Comparison of ENCODE assay signal across 16 cellular contexts in the genomic region with DNA sequence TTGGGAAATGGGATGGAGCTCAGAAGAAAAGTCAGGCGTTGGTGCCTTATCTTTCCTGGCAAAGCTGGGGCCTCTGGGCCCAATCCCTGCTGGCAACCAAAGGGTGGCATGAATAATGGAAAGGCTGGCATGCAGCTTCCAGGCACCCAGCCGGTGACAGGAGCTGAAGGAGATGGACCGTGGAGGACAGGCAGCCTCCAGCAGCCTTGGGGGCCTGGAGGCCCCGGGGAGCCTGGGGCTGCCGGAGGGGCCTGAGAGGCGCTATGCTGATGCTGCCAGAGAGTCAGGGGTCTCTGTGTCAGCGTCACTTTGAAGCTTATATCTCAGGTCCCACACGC. TPM values are rescaled to one million over a fixed set of nuclear protein-coding genes. Genes with fewer than 3 reads are reported as not detected.
DNase-seq lines count a peak whose midpoint lies in the region; ATAC-seq, FAIRE-seq and TF ChIP-seq lines count a peak whose summit lies in the region.
"Had no signal": no experiment of that assay in that cellular context is flagged by ENCODE, and none has a peak within 500 bp of the region (broad histone marks: within the 10 kb centered on the region; RNA-seq: fewer than 3 reads in every experiment).

No MANE protein-coding gene starts in this region.

- peak overlapping the region; percentile 43 for H3K18ac ChIP-seq in IMR-90 (ENCODE audit: low read depth, low read length)

- TF ChIP-seq POLR2A in IMR-90 (IDR thresholded peaks at IDR 0.05; ENCODE audit: low read depth, low read length) (no peak), adrenal gland (IDR thresholded peaks at IDR 0.05) (no peak), testis (IDR thresholded peaks at IDR 0.05) (no peak)

- H2AK9ac ChIP-seq in IMR-90 (replicated peaks; ENCODE audit: low read depth, low read length, poor library complexity): no peak overlapping the region

- H4K8ac ChIP-seq in IMR-90 (ENCODE audit: low read depth in 2 of 2, low read length in 2 of 2): peak overlapping the region; percentile 91 to 92; a peak in 2 of 4 replicates

- H3K9me3 ChIP-seq in IMR-90 (ENCODE audit: control insufficient read depth, insufficient read depth, low read length) (no peaks in the 10 kb centered on the region), adrenal gland (replicated peaks in 1 of 3) (no peaks in the 10 kb centered on the region), kidney (ENCODE audit: control insufficient read depth in 1 of 2, low read length in 2 of 2) (no peaks in the 10 kb centered on the region), testis (no peaks in the 10 kb centered on the region)

- peak overlapping the region; percentile 90 for H2AK5ac ChIP-seq in IMR-90 (ENCODE audit: low read depth, low read length)

- H3K9ac ChIP-seq in IMR-90 (ENCODE audit: low read depth, low read length) (no peak overlapping the region), kidney (ENCODE audit: low read length in 2 of 2) (no peak overlapping the region)

- 0 out of 2 replicates have a peak overlapping the region, but pooled peaks have one; percentile 34 for H3K14ac ChIP-seq in IMR-90 (replicated peaks; ENCODE audit: low read depth, low read length)

- TF ChIP-seq RAD21 in IMR-90 (IDR thresholded peaks at IDR 0.05; ENCODE audit: low read length): no peak

- no peaks in the 10 kb centered on the region for H3K36me3 Mint-ChIP-seq in activated naive CD4-positive, alpha-beta T cell treated with anti-CD3 and anti-CD28 coated beads, Interleukin-2, amount 50 U/mL, for 72 hours
- H3K36me3 Mint-ChIP-seq: activated CD4-positive, alpha-beta memory T cell treated with anti-CD3 and anti-CD28 coated beads for 36 hours had no signal

- peak overlapping the region; percentile 48; the same call in 1 of the 2 replicates for H4K5ac ChIP-seq in IMR-90 (ENCODE audit: low read depth, low read length)

- CTCF ChIA-PET in IMR-90 (lab: Yijun Ruan, JAX): no interaction called here

- TF ChIP-seq CTCF in IMR-90 (conservative IDR thresholded peaks at IDR 0.05; ENCODE audit: low read depth, low read length) (no peak), adrenal gland (IDR thresholded peaks at IDR 0.05) (no peak), kidney (IDR thresholded peaks at IDR 0.05; ENCODE audit: borderline replicate concordance, extremely low read depth, insufficient read depth) (no peak), testis (IDR thresholded peaks at IDR 0.05) (no peak)

- intact Hi-C loops in IMR-90 (cut with micrococcal nuclease) (no loop called here), adrenal gland (cut with DNase I) (no loop called here), kidney (cut with DNase I) (no loop called here), testis (cut with DNase I; ENCODE audit: low total_unique reads) (no loop called here)

- no peaks in the 10 kb centered on the region for H3K27me3 ChIP-seq in IMR-90 (ENCODE audit: control insufficient read depth, insufficient read depth, low read length)
- H3K27me3 ChIP-seq in adrenal gland: no peaks in the 10 kb centered on the region
- H3K27me3 ChIP-seq in testis: no peaks in the 10 kb centered on the region

- H2BK15ac ChIP-seq in IMR-90 (ENCODE audit: low read depth, low read length): peak overlapping the region; percentile 99; the same call in 2 of the 3 replicates

- no peak for FAIRE-seq in kidney (lab: Jason Lieb, UNC)

- H4K91ac ChIP-seq in IMR-90 (ENCODE audit: insufficient read depth, low read depth, low read length): peak overlapping the region; percentile 99

- H3K9me3 Mint-ChIP-seq in activated naive CD4-positive, alpha-beta T cell treated with anti-CD3 and anti-CD28 coated beads, Interleukin-2, amount 50 U/mL, for 72 hours: no peaks in the 10 kb centered on the region
- H3K9me3 Mint-ChIP-seq: activated CD4-positive, alpha-beta memory T cell treated with anti-CD3 and anti-CD28 coated beads for 36 hours; activated T-cell treated with anti-CD3 and anti-CD28 coated beads, Interleukin-2, amount 50 U/mL, for 72 hours had no signal

- no peak overlapping the region for H2BK5ac ChIP-seq in IMR-90 (ENCODE audit: low read depth, low read length, poor library complexity, severe bottlenecking)

- dilution Hi-C loops in IMR-90 (cut with HindIII; ENCODE audit: low sequenced_read_pairs, unreplicated experiment): no loop called here

- peak overlapping the region; percentile 99 for H2BK120ac ChIP-seq in IMR-90 (ENCODE audit: low read depth, low read length)

- H3K4me3 ChIP-seq in IMR-90 (ENCODE audit: insufficient read depth, low read depth, low read length) (no peak overlapping the region), adrenal gland (no peak overlapping the region), kidney (ENCODE audit: low read length in 2 of 2) (no peak overlapping the region), testis (no peak overlapping the region)

- in situ Hi-C loops in IMR-90 (cut with MboI; ENCODE audit: low sequenced_read_pairs): no loop called here

- no peak overlapping the region for H3K27ac Mint-ChIP-seq in activated naive CD4-positive, alpha-beta T cell treated with anti-CD3 and anti-CD28 coated beads, Interleukin-2, amount 50 U/mL, for 72 hours
- H3K27ac Mint-ChIP-seq: activated T-cell treated with anti-CD3 and anti-CD28 coated beads, Interleukin-2, amount 50 U/mL, for 72 hours had no signal

- peaks cover 0 to 28% of the 10 kb centered on the region in 2 experiments; a peak in 2 of 4 replicates for H3K79me1 ChIP-seq in IMR-90 (ENCODE audit: low read depth in 1 of 2, low read length in 2 of 2)

- H3K9me1 ChIP-seq in IMR-90 (ENCODE audit: insufficient read depth, low read length): peaks cover 42% of the 10 kb centered on the region

- peaks cover 4% of the 10 kb centered on the region; the same call in 1 of the 2 replicates for H4K20me1 ChIP-seq in IMR-90 (ENCODE audit: insufficient read depth, low read length)

- no TSS peak for BruUV-seq in IMR-90 (replicated peaks; lab: Mats Ljungman, UMichigan)

- H3K23ac ChIP-seq in IMR-90 (ENCODE audit: low read depth, low read length): no peak overlapping the region

- no peak overlapping the region for H3K56ac ChIP-seq in IMR-90 (ENCODE audit: extremely low read depth, insufficient read depth, low read length)

- peak overlapping the region; percentile 100 for H3K4ac ChIP-seq in IMR-90 (ENCODE audit: low read depth, low read length)

- ATAC-seq in IMR-90 (ENCODE audit: low read depth) (no peak), HG02884 (IDR thresholded peaks at IDR 0.05; ENCODE audit: unreplicated experiment) (no peak)
- ATAC-seq in activated naive CD4-positive, alpha-beta T cell treated with anti-CD3 and anti-CD28 coated beads, Interleukin-2, amount 50 U/mL, for 72 hours: no peak

- DNase-seq in IMR-90 (no peak), adrenal gland (peak in 5 of 7 donors; percentile 24 to 63 (median 56)), kidney (peak; percentile 57), testis (peak; percentile 73), HK-2 (ENCODE audit: unreplicated experiment) (no peak)
- DNase-seq in activated naive CD4-positive, alpha-beta T cell treated with anti-CD3 and anti-CD28 coated beads, Interleukin-2, amount 50 U/mL, for 72 hours (ENCODE audit: low spot score in 2 of 2): no peak
- DNase-seq: C1 segment of cervical spinal cord; glutamatergic neuron; mesendoderm; NCI-H1694; NCI-H446 treated with DMSO at 0.1 percent for 48 hours; stimulated activated CD4-positive, alpha-beta T cell treated with anti-CD3 and anti-CD28 coated beads, Interleukin-4, amount 100 ng/mL, for 1 hour; SW 1271 had no signal

- no peak overlapping the region for H3K4me2 ChIP-seq in IMR-90 (ENCODE audit: low read depth, low read length)

- H3K4me1 ChIP-seq in IMR-90 (ENCODE audit: control insufficient read depth, insufficient read depth, low read length) (peaks cover 69% of the 10 kb centered on the region), adrenal gland (replicated peaks in 1 of 2) (peaks cover 49 to 68% of the 10 kb centered on the region in 2 donors), kidney (ENCODE audit: control insufficient read depth in 1 of 2, insufficient read depth in 1 of 2, low read depth in 1 of 2, low read length in 2 of 2) (peaks cover 5 to 41% of the 10 kb centered on the region in 2 donors), testis (peaks cover 15% of the 10 kb centered on the region)

- 89% methylated on average over 2 of the region's 8 CpGs; no CpG with 5 or more reads in 1 of the 2 experiments for WGBS in IMR-90 (ENCODE audit: extremely low coverage in 2 of 2, insufficient read length in 1 of 2), 2 experiments
- 54 to 68% (median 58%) methylated on average over 6 to 8 of the region's 8 CpGs for WGBS in adrenal gland, 4 donors
- 74 to 79% methylated on average over 5 to 8 of the region's 8 CpGs for WGBS in testis, 2 donors

- POLR2A ChIA-PET in IMR-90 (lab: Charles Lee; ENCODE audit: unreplicated experiment): no interaction called here

- no peak overlapping the region for H2AFZ ChIP-seq in IMR-90 (replicated peaks; ENCODE audit: low read length, poor library complexity)

- H2BK20ac ChIP-seq in IMR-90 (ENCODE audit: low read depth, low read length): peak overlapping the region; percentile 97

- H3K36me3 ChIP-seq in IMR-90 (ENCODE audit: control insufficient read depth, insufficient read depth, low read length) (no peaks in the 10 kb centered on the region), adrenal gland (replicated peaks in 1 of 2) (no peaks in the 10 kb centered on the region), kidney (ENCODE audit: control insufficient read depth in 1 of 2, insufficient read depth in 2 of 2, low read length in 2 of 2) (no peaks in the 10 kb centered on the region), testis (ENCODE audit: low read depth, missing control alignments) (no peaks in the 10 kb centered on the region)

- H3K27ac ChIP-seq in IMR-90 (ENCODE audit: insufficient read depth, low read length) (no peak overlapping the region), adrenal gland (peak overlapping the region in 3 of 5 donors; percentile 10 to 94 (median 84)), kidney (ENCODE audit: low read depth in 2 of 2, low read length in 2 of 2) (no peak overlapping the region), testis (peak overlapping the region in 1 of 2 donors; percentile 1)

TF ChIP-seq in IMR-90, 13 proteins besides CTCF, POLR2A, EP300 and RAD21 (continues in another document):
- no peak for TF ChIP-seq RFX5 (IDR thresholded peaks at IDR 0.05; ENCODE audit: low read depth, low read length)

RNA-seq across cellular contexts. Expression of a gene that starts 38.2 kb away (rescaled TPM):
- 34.4 and 42.3 TPM in 2 replicates for total RNA-seq in IMR-90 (2012; rRNA removed)
- 11.6 and 14.0 TPM in 2 replicates for polyA plus RNA-seq in IMR-90 (2012; rRNA removed)
- 10.6 and 11.1 TPM in 2 replicates for polyA plus RNA-seq in IMR-90 (2012; cell fraction: cytosol; rRNA removed)
- 9.4 and 14.7 TPM in 2 replicates for polyA plus RNA-seq in IMR-90 (2012; cell fraction: nucleus; rRNA removed; ENCODE audit: low replicate concordance)
- 10 to 100 TPM; 10.3 to 59.5 (median 21.0) TPM for total RNA-seq in adrenal gland
- polyA plus RNA-seq in adrenal gland: 1 to 10 TPM; 5.5 to 8.1 (median 7.6) TPM
- total RNA-seq in kidney: 35.9 TPM
- 7.9 TPM for polyA plus RNA-seq in kidney (ENCODE audit: insufficient read depth, low read depth, low replicate concordance)
- 10 to 100 TPM; 22.0 to 22.7 TPM for total RNA-seq in testis
- polyA plus RNA-seq in testis (ENCODE audit: insufficient read depth, low read depth, low replicate concordance): 18.1 TPM
- total RNA-seq in activated naive CD4-positive, alpha-beta T cell treated with anti-CD3 and anti-CD28 coated beads, Interleukin-2, amount 50 U/mL, for 72 hours: 1 to 10 TPM in 1 of 2 donors, not detected in 1; 2.2 TPM

Comparison
In these comparisons a context has a peak if more than half of its experiments do, and no peak if none do; other contexts are left out.
1. DNase-seq: peak in adrenal gland (5 of 7), kidney (single experiment) and testis (single experiment); none in IMR-90 (single experiment), activated naive CD4-positive, alpha-beta T cell treated with anti-CD3 and anti-CD28 coated beads, Interleukin-2, amount 50 U/mL, for 72 hours (0 of 2) and HK-2 (single experiment).
2. H3K27ac ChIP-seq: peak in adrenal gland (3 of 5); none in IMR-90 (single experiment) and kidney (0 of 2).